In genomic region chr20:39082686-39083085, GRCh38 we compare ENCODE assay signal across 36 cellular contexts.
"Had no signal": no experiment of that assay in that cellular context is flagged by ENCODE, and none has a peak within 500 bp of the region (broad histone marks: within the 10 kb centered on the region; RNA-seq: fewer than 3 reads in every experiment).

No MANE protein-coding gene starts in this region.

- H3K4me3 Mint-ChIP-seq: activated B cell treated with CpG ODN at 0.5 μM for 24 hours; activated CD4-positive, alpha-beta memory T cell treated with anti-CD3 and anti-CD28 coated beads, Interleukin-2, amount 10 ng/mL, durations not matched to agents 7 days and 5 days; activated CD4-positive, alpha-beta T cell treated with anti-CD3 and anti-CD28 coated beads, Interleukin-2, amount 10 ng/mL, durations not matched to agents 24 days and 14 days; activated naive CD4-positive, alpha-beta T cell treated with anti-CD3 and anti-CD28 coated beads for 36 hours; activated naive CD4-positive, alpha-beta T cell treated with anti-CD3 and anti-CD28 coated beads, Interleukin-2, amount 50 U/mL, for 24 hours; activated naive CD8-positive, alpha-beta T cell; activated naive CD8-positive, alpha-beta T cell treated with anti-CD3 and anti-CD28 coated beads, Interleukin-2, amount 10 ng/mL, durations not matched to agents 7 days and 5 days; activated naive CD8-positive, alpha-beta T cell treated with anti-CD3 and anti-CD28 coated beads, Interleukin-2, amount 50 U/mL, for 24 hours; activated T-cell treated with anti-CD3 and anti-CD28 coated beads, Interleukin-2, amount 50 U/mL, for 4 hours; activated T-cell treated with anti-CD3 and anti-CD28 coated beads, Interleukin-2, amount 50 U/mL, for 72 hours; activated T-helper 1 cell treated with anti-CD3 and anti-CD28 coated beads, Interleukin-12 subunit alpha, Interleukin-12 subunit beta, Interleukin-2, Interleukin-4 antibody, amounts not matched to agents 30 ng/mL and 10 ng/mL and 1 ng/mL, durations not matched to agents 14 hours and 24 hours and 36 hours; activated T-helper 17 cell treated with anti-CD3 and anti-CD28 coated beads, Interleukin-2, amount 50 U/mL, for 72 hours; brain; central memory CD8-positive, alpha-beta T cell; T-helper 1 cell treated with Interleukin-12 subunit alpha and Interleukin-12 subunit beta and Interleukin-4 antibody, amounts not matched to agents 30 μg/mL and 1 μg/mL, for 36 hours; T-helper 2 cell treated with Interferon-gamma antibody and Interleukin-4, amounts not matched to agents 5 μg/mL and 100 μg/mL, for 36 hours had no signal

- H3K9me3 ChIP-seq: ascending aorta had no signal

- H3K4me3 ChIP-seq: ascending aorta, cardiac muscle cell had no signal

- ATAC-seq: activated T-cell treated with anti-CD3 and anti-CD28 coated beads, Interleukin-2, amount 50 U/mL, for 4 hours; activated T-cell treated with anti-CD3 and anti-CD28 coated beads, Interleukin-2, amount 50 U/mL, for 72 hours; activated T-helper 17 cell treated with anti-CD3 and anti-CD28 coated beads, Interleukin-2, amount 50 U/mL, for 72 hours had no signal

- H3K36me3 ChIP-seq: ascending aorta, cardiac muscle cell had no signal

- H3K36me3 Mint-ChIP-seq: activated naive CD4-positive, alpha-beta T cell treated with anti-CD3 and anti-CD28 coated beads, Interleukin-2, amount 50 U/mL, for 24 hours; activated naive CD8-positive, alpha-beta T cell; activated naive CD8-positive, alpha-beta T cell treated with anti-CD3 and anti-CD28 coated beads, Interleukin-2, amount 10 ng/mL, durations not matched to agents 7 days and 5 days; brain had no signal

- H3K27me3 ChIP-seq: ascending aorta, cardiac muscle cell had no signal

- H3K4me1 Mint-ChIP-seq: activated B cell treated with CpG ODN at 0.5 μM for 24 hours; activated naive CD4-positive, alpha-beta T cell treated with anti-CD3 and anti-CD28 coated beads, Interleukin-2, amount 50 U/mL, for 24 hours; activated T-helper 17 cell treated with anti-CD3 and anti-CD28 coated beads, Interleukin-2, amount 50 U/mL, for 72 hours had no signal

- H3K9me3 Mint-ChIP-seq: activated CD4-positive, alpha-beta memory T cell treated with anti-CD3 and anti-CD28 coated beads, Interleukin-2, amount 10 ng/mL, durations not matched to agents 7 days and 5 days; activated CD4-positive, alpha-beta T cell treated with anti-CD3 and anti-CD28 coated beads, Interleukin-2, amount 10 ng/mL, durations not matched to agents 24 days and 14 days; activated naive CD4-positive, alpha-beta T cell treated with anti-CD3 and anti-CD28 coated beads for 36 hours; activated naive CD4-positive, alpha-beta T cell treated with anti-CD3 and anti-CD28 coated beads, Interleukin-2, amount 50 U/mL, for 24 hours; activated naive CD8-positive, alpha-beta T cell treated with anti-CD3 and anti-CD28 coated beads, Interleukin-2, amount 10 ng/mL, durations not matched to agents 7 days and 5 days; activated naive CD8-positive, alpha-beta T cell treated with anti-CD3 and anti-CD28 coated beads, Interleukin-2, amount 50 U/mL, for 24 hours; activated T-cell treated with anti-CD3 and anti-CD28 coated beads, Interleukin-2, amount 50 U/mL, for 4 hours; activated T-cell treated with anti-CD3 and anti-CD28 coated beads, Interleukin-2, amount 50 U/mL, for 72 hours; activated T-helper 1 cell treated with anti-CD3 and anti-CD28 coated beads, Interleukin-12 subunit alpha, Interleukin-12 subunit beta, Interleukin-2, Interleukin-4 antibody, amounts not matched to agents 30 ng/mL and 10 ng/mL and 1 ng/mL, durations not matched to agents 14 hours and 24 hours and 36 hours; activated T-helper 17 cell treated with anti-CD3 and anti-CD28 coated beads, Interleukin-2, amount 50 U/mL, for 72 hours; central memory CD8-positive, alpha-beta T cell; T-helper 1 cell treated with Interleukin-12 subunit alpha and Interleukin-12 subunit beta and Interleukin-4 antibody, amounts not matched to agents 30 μg/mL and 1 μg/mL, for 36 hours; T-helper 2 cell treated with Interferon-gamma antibody and Interleukin-4, amounts not matched to agents 5 μg/mL and 100 μg/mL, for 36 hours had no signal

- DNase-seq: activated B cell treated with CpG ODN at 0.5 μM for 24 hours; activated CD4-positive, alpha-beta memory T cell treated with anti-CD3 and anti-CD28 coated beads, Interleukin-2, amount 10 ng/mL, durations not matched to agents 7 days and 5 days; activated CD4-positive, alpha-beta T cell treated with anti-CD3 and anti-CD28 coated beads for 4 hours; activated CD4-positive, alpha-beta T cell treated with anti-CD3 and anti-CD28 coated beads, Interleukin-2, amount 10 ng/mL, durations not matched to agents 24 days and 14 days; activated CD4-positive, alpha-beta T cell treated with anti-CD3 and anti-CD28 coated beads, Interleukin-2, amount 50 U/mL, for 1 hour; activated CD4-positive, alpha-beta T cell treated with anti-CD3 and anti-CD28 coated beads, Interleukin-2, amount 50 U/mL, for 4 hours; activated CD4-positive, CD25-positive, alpha-beta regulatory T cell treated with anti-CD3 and anti-CD28 coated beads, Interleukin-2, amount 50 U/mL, for 72 hours; activated CD8-positive, alpha-beta memory T cell treated with anti-CD3 and anti-CD28 coated beads, Interleukin-2, amount 50 U/mL, for 4 hours; activated effector memory CD4-positive, alpha-beta T cell treated with anti-CD3 and anti-CD28 coated beads, Interleukin-2, amount 50 U/mL, for 16 hours; activated gamma-delta T cell treated with Interleukin-2 at 50 U/mL for 16 hours; activated naive CD4-positive, alpha-beta T cell; activated naive CD4-positive, alpha-beta T cell treated with anti-CD3 and anti-CD28 coated beads for 36 hours; activated naive CD8-positive, alpha-beta T cell treated with anti-CD3 and anti-CD28 coated beads, Interleukin-2, amount 10 ng/mL, durations not matched to agents 7 days and 5 days; activated naive CD8-positive, alpha-beta T cell treated with anti-CD3 and anti-CD28 coated beads, Interleukin-2, amount 50 U/mL, for 24 hours; activated T-cell treated with anti-CD3 and anti-CD28 coated beads for 4 hours; activated T-cell treated with anti-CD3 and anti-CD28 coated beads, Interleukin-2, amount 50 U/mL, for 1 hour; activated T-cell treated with anti-CD3 and anti-CD28 coated beads, Interleukin-2, amount 50 U/mL, for 4 hours; activated T-cell treated with anti-CD3 and anti-CD28 coated beads, Interleukin-2, amount 50 U/mL, for 72 hours; amygdala; anterior cingulate cortex; caudate nucleus; cerebellar nuclear complex; T-helper 1 cell; T-helper 2 cell; T-helper 9 cell had no signal

- H3K27ac Mint-ChIP-seq: activated B cell treated with CpG ODN at 0.5 μM for 24 hours; activated CD4-positive, alpha-beta memory T cell treated with anti-CD3 and anti-CD28 coated beads, Interleukin-2, amount 10 ng/mL, durations not matched to agents 7 days and 5 days; activated CD4-positive, alpha-beta T cell treated with anti-CD3 and anti-CD28 coated beads, Interleukin-2, amount 10 ng/mL, durations not matched to agents 24 days and 14 days; activated naive CD4-positive, alpha-beta T cell treated with anti-CD3 and anti-CD28 coated beads for 36 hours; activated naive CD4-positive, alpha-beta T cell treated with anti-CD3 and anti-CD28 coated beads, Interleukin-2, amount 50 U/mL, for 24 hours; activated naive CD8-positive, alpha-beta T cell; activated naive CD8-positive, alpha-beta T cell treated with anti-CD3 and anti-CD28 coated beads, Interleukin-2, amount 10 ng/mL, durations not matched to agents 7 days and 5 days; activated naive CD8-positive, alpha-beta T cell treated with anti-CD3 and anti-CD28 coated beads, Interleukin-2, amount 50 U/mL, for 24 hours; activated T-cell treated with anti-CD3 and anti-CD28 coated beads, Interleukin-2, amount 50 U/mL, for 72 hours; activated T-helper 1 cell treated with anti-CD3 and anti-CD28 coated beads, Interleukin-12 subunit alpha, Interleukin-12 subunit beta, Interleukin-2, Interleukin-4 antibody, amounts not matched to agents 30 ng/mL and 10 ng/mL and 1 ng/mL, durations not matched to agents 14 hours and 24 hours and 36 hours; activated T-helper 17 cell treated with anti-CD3 and anti-CD28 coated beads, Interleukin-2, amount 50 U/mL, for 72 hours; brain; T-helper 1 cell treated with Interleukin-12 subunit alpha and Interleukin-12 subunit beta and Interleukin-4 antibody, amounts not matched to agents 30 μg/mL and 1 μg/mL, for 36 hours; T-helper 2 cell treated with Interferon-gamma antibody and Interleukin-4, amounts not matched to agents 5 μg/mL and 100 μg/mL, for 36 hours had no signal

- H3K4me1 ChIP-seq: ascending aorta had no signal

- H3K27ac ChIP-seq: ascending aorta, cardiac muscle cell, VCaP had no signal
